In the genomic region with DNA sequence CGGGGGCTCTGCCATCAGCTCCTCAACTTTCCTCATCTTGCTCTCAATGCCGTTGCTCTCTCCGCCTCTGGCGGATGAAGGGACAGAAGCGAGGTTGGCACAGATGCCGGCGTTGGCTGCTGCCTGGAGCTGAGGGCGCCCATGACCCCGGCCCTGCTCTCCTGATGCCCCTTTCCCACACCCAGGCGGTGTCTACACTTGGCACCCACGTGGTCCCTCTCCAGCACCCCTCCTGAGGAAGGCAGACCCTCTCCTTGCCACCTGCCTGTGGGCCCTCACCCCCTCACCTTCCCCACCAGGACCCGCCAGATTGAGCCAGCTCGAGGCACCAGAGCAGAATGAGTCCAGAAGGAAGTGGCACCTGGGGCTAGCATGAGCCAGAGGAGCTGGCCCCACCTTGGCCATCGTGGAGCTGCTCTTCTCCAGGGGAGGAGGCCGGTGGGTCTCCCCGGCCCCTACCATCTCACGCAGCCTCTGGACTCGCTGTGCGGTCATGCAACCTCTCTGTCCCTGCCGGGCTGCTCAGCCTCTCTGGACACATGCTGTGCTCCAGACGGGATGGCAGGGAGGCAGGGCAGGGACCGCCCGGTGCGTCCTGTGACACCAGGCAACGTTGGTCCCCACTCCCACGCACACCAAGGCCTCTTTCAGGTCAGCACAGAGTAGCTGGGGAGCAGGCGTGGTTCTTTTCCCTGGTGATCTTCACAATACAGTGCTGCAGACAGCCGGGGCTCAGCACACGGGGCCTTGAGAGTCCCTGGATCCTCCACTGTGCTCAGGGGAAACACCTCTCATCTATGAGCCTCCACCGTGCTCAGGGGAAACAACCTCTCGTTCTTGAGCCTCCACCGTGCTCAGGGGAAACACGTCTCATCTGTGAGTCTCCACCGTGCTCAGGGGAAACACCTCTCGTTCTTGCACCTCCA, we compare ENCODE assay signal across 1 cellular context. TPM values are rescaled to one million over a fixed set of nuclear protein-coding genes. Genes with fewer than 3 reads are reported as not detected.
"Had no signal": no experiment of that assay in that cellular context is flagged by ENCODE, and none has a peak within 500 bp of the region (broad histone marks: within the 10 kb centered on the region; RNA-seq: fewer than 3 reads in every experiment).

No MANE protein-coding gene starts in this region.

RNA-seq across cellular contexts. Expression of a gene that starts 4.8 kb away (rescaled TPM):
- total RNA-seq: ascending aorta had no signal

RNA-seq across cellular contexts. Expression of a gene that starts 46.7 kb away (rescaled TPM):
- total RNA-seq: ascending aorta had no signal
